In genomic region chr6:122751291-122751690, GRCh38 we compare ENCODE assay signal across 12 cellular contexts. TPM values are rescaled to one million over a fixed set of nuclear protein-coding genes. Genes with fewer than 3 reads are reported as not detected.
DNase-seq lines count a peak whose midpoint lies in the region; ATAC-seq and TF ChIP-seq lines count a peak whose summit lies in the region.
"Had no signal": no experiment of that assay in that cellular context is flagged by ENCODE, and none has a peak within 500 bp of the region (broad histone marks: within the 10 kb centered on the region; RNA-seq: fewer than 3 reads in every experiment).

No MANE protein-coding gene starts in this region.

- H3K4me1 ChIP-seq in esophagus squamous epithelium (no peaks in the 10 kb centered on the region), lower lobe of right lung (peaks cover 7% of the 10 kb centered on the region)

- DNase-seq in GM10266 (ENCODE audit: extremely low spot score) (peak; percentile 15), activated B cell treated with CpG ODN at 0.5 μM for 24 hours (no peak), activated gamma-delta T cell treated with Interleukin-2 at 50 U/mL for 16 hours (no peak), esophagus squamous epithelium (lab: John Stamatoyannopoulos, UW) (no peak), lower lobe of right lung (no peak), NCI-H2171 (lab: John Stamatoyannopoulos, UW) (no peak)
- DNase-seq: NCI-H1436, substantia nigra had no signal

- H3K36me3 ChIP-seq in esophagus squamous epithelium: no peaks in the 10 kb centered on the region
- H3K36me3 ChIP-seq in lower lobe of right lung: no peaks in the 10 kb centered on the region

- no peak for TF ChIP-seq POLR2A in esophagus squamous epithelium (IDR thresholded peaks at IDR 0.05)

- H3K4me1 Mint-ChIP-seq in activated B cell treated with CpG ODN at 0.5 μM for 24 hours: peaks cover 44% of the 10 kb centered on the region

- no peak overlapping the region for H3K27ac ChIP-seq in esophagus squamous epithelium
- H3K27ac ChIP-seq in lower lobe of right lung: no peak overlapping the region

- H3K9me3 Mint-ChIP-seq in activated B cell treated with CpG ODN at 0.5 μM for 24 hours: no peaks in the 10 kb centered on the region

- H3K4me3 ChIP-seq in esophagus squamous epithelium (no peak overlapping the region), lower lobe of right lung (no peak overlapping the region)

- no peak for TF ChIP-seq CTCF in GM10266 (IDR thresholded peaks at IDR 0.05; ENCODE audit: control insufficient read depth, insufficient read depth, low read depth, missing control alignments)
- TF ChIP-seq CTCF in activated B cell treated with CpG ODN at 0.5 μM for 24 hours (IDR thresholded peaks at IDR 0.05): no peak
- no peak for TF ChIP-seq CTCF in esophagus squamous epithelium (IDR thresholded peaks at IDR 0.05)
- no peak for TF ChIP-seq CTCF in lower lobe of right lung (IDR thresholded peaks at IDR 0.05)

- CTCF ChIA-PET in activated B cell treated with CpG ODN at 0.5 μM for 24 hours (lab: Charles Lee): interaction anchor here (1.3 kb wide), 1 partner anchor 88 kb away, joined by 3 read pairs; no protein-coding TSS in a partner anchor

- no peaks in the 10 kb centered on the region for H3K36me3 Mint-ChIP-seq in activated B cell treated with CpG ODN at 0.5 μM for 24 hours (ENCODE audit: low read depth)

- intact Hi-C loops in activated B cell treated with CpG ODN at 0.5 μM for 24 hours (cut with micrococcal nuclease) (loop anchor here (1.0 kb wide), 1 partner anchor 38 kb away; the partner anchor contains the start of gene SMPDL3A), esophagus squamous epithelium (cut with DNase I) (no loop called here), lower lobe of right lung (cut with DNase I) (no loop called here)

- ATAC-seq in GM19438 (IDR thresholded peaks at IDR 0.05; ENCODE audit: low read depth, unreplicated experiment) (peak; percentile 78), HG03060 (IDR thresholded peaks at IDR 0.05; ENCODE audit: low read depth, unreplicated experiment) (peak; percentile 78), activated B cell treated with CpG ODN at 0.5 μM for 24 hours (ENCODE audit: low read depth) (peak; percentile 67), lower lobe of right lung (no peak)
- ATAC-seq: sciatic nerve had no signal

- no peaks in the 10 kb centered on the region for H3K27me3 ChIP-seq in esophagus squamous epithelium
- no peaks in the 10 kb centered on the region for H3K27me3 ChIP-seq in lower lobe of right lung (ENCODE audit: low read depth)

- H3K27ac Mint-ChIP-seq in activated B cell treated with CpG ODN at 0.5 μM for 24 hours: peak overlapping the region; percentile 85

- WGBS in esophagus squamous epithelium, 2 donors: 49 to 58% methylated on average over 2 of the region's 2 CpGs

- POLR2A ChIA-PET in activated B cell treated with CpG ODN at 0.5 μM for 24 hours (lab: Charles Lee): interaction anchor here (1.1 kb wide), 1 partner anchor 38 kb away, joined by 5 read pairs; the partner anchor contains the start of gene SMPDL3A

- H3K4me3 Mint-ChIP-seq in activated B cell treated with CpG ODN at 0.5 μM for 24 hours: peak overlapping the region; percentile 60

- no peaks in the 10 kb centered on the region for H3K9me3 ChIP-seq in esophagus squamous epithelium
- H3K9me3 ChIP-seq in lower lobe of right lung: no peaks in the 10 kb centered on the region

- H3K27me3 Mint-ChIP-seq in activated B cell treated with CpG ODN at 0.5 μM for 24 hours: no peaks in the 10 kb centered on the region

RNA-seq across cellular contexts. Expression of gene FABP7, which starts 28.2 kb away (rescaled TPM):
- total RNA-seq in activated B cell treated with CpG ODN at 0.5 μM for 24 hours (not detected in 2 replicates), esophagus squamous epithelium (not detected), lower lobe of right lung (not detected)
- total RNA-seq: sciatic nerve; T-helper 2 cell treated with Interferon-gamma antibody and Interleukin-4, amounts not matched to agents 100 ng/mL and 5 ng/mL, for 36 hours had no signal

RNA-seq across cellular contexts. Expression of gene SMPDL3A, which starts 37.8 kb away (rescaled TPM):
- total RNA-seq in activated B cell treated with CpG ODN at 0.5 μM for 24 hours: 1.5 and 1.8 TPM in 2 replicates
- 10 to 100 TPM; 15.4 to 21.7 (median 16.6) TPM for total RNA-seq in esophagus squamous epithelium
- 17.9 TPM for total RNA-seq in lower lobe of right lung

Comparison
In these comparisons a context has a peak if more than half of its experiments do, and no peak if none do; other contexts are left out.
1. ATAC-seq: peak in GM19438 (single experiment), HG03060 (single experiment) and activated B cell treated with CpG ODN at 0.5 μM for 24 hours (single experiment); none in lower lobe of right lung (0 of 2).